ENCODE assay signal across 8 cellular contexts in the genomic region with DNA sequence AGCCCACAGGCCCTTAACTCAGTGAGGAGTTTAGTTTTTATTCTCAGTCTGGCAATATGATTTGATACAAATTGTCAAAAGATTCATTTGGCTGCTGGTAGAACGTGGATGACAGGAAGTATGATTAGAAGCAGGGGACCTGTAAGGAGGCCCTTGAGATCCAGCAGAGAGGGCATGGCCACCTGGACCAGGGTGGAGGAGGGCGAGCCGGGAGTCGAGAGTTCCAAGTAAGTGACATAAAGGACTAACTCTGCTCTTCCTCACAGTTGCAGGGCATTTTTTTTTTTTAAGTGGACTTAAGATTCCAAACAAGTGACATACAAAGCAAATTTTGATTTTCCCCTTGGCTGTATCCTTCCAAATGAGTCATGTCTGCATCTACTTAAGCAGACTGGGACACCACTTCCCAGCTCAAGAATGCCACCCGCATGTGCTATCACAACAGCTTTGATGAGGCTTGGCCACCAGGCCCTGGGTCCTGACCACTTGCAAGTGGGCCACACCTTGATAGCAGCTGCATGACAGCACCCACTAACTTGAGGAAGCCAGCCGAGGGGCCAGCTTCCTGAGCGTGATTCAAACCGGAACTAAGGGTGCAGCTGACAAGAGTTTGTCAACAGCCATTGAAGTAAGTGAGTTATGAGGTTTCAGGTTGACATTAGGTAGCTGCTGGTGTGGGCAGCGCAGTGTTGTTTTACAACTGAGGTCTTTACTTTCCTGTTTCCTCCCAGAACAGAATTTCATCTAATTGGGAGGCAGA. TPM values are rescaled to one million over a fixed set of nuclear protein-coding genes. Genes with fewer than 3 reads are reported as not detected.
A peak's percentile ranks its signal among the peaks of the same experiment; 100 is the strongest.
DNase-seq lines count a peak whose midpoint lies in the region; ATAC-seq and TF ChIP-seq lines count a peak whose summit lies in the region.

No MANE protein-coding gene starts in this region.

- TF ChIP-seq CTCF in AG09309 (IDR thresholded peaks at IDR 0.05; ENCODE audit: control insufficient read depth, insufficient read depth, low read depth, low read length, missing control alignments) (no peak), spleen (IDR thresholded peaks at IDR 0.05 in 8 of 11, conservative IDR thresholded peaks at IDR 0.05 in 3 of 11) (no peak)

- peaks cover 37 to 54% (median 44%) of the 10 kb centered on the region in 6 donors for H3K4me1 ChIP-seq in spleen

- 35 to 43% (median 38%) methylated on average over 9 of the region's 9 CpGs for WGBS in spleen, 5 donors

- no peaks in the 10 kb centered on the region for H3K27me3 ChIP-seq in spleen (replicated peaks in 1 of 7)

- H3K27ac ChIP-seq in spleen = peak overlapping the region; percentile 44 to 83 (median 64)

- no peak for TF ChIP-seq POLR2A in spleen (IDR thresholded peaks at IDR 0.05)

- H3K4me3 ChIP-seq in AG09309 (ENCODE audit: control insufficient read depth, low read depth, low read length) (no peak overlapping the region), spleen (peak overlapping the region in 1 of 8 donors; percentile 50)

- intact Hi-C loops in spleen (cut with DNase I; ENCODE audit: low total_unique reads) = no loop called here

- no peaks in the 10 kb centered on the region for H3K36me3 ChIP-seq in spleen

- DNase-seq in AG09309 (ENCODE audit: low read depth) = peak; percentile 37
- DNase-seq in GM19240 (ENCODE audit: insufficient read length, low spot score) = peak; percentile 19
- peak; percentile 40 for DNase-seq in activated CD4-positive, CD25-positive, alpha-beta regulatory T cell treated with anti-CD3 and anti-CD28 coated beads, Interleukin-2, amount 50 U/mL, for 16 hours (ENCODE audit: low read depth, low spot score)
- DNase-seq in dermis blood vessel endothelial cell = peak; percentile 65
- DNase-seq in spleen = peak; percentile 90
- DNase-seq in GF-D8 (lab: John Stamatoyannopoulos, UW) = no peak
- no peak for DNase-seq in HuH-7.5 (ENCODE audit: low spot score)

- peak; percentile 94 for ATAC-seq in HG03196 (IDR thresholded peaks at IDR 0.05; ENCODE audit: unreplicated experiment)

- H3K9me3 ChIP-seq in spleen = no peaks in the 10 kb centered on the region

RNA-seq across cellular contexts. Expression of a gene that starts 54.6 kb away (rescaled TPM):
- total RNA-seq in dermis blood vessel endothelial cell (10.6 and 21.1 TPM in 2 replicates), spleen (10 to 100 TPM in 6 of 7 donors, 1 to 10 TPM in 1; 8.2 to 21.0 (median 17.5) TPM)
- polyA plus RNA-seq in spleen = 1 to 10 TPM in 2 of 3 donors, under 1 TPM in 1; 0.80 to 2.9 (median 1.4) TPM

Comparison
In these comparisons a context has a peak if more than half of its experiments do, and no peak if none do; other contexts are left out.
1. DNase-seq: peak in AG09309 (single experiment), GM19240 (single experiment), activated CD4-positive, CD25-positive, alpha-beta regulatory T cell treated with anti-CD3 and anti-CD28 coated beads, Interleukin-2, amount 50 U/mL, for 16 hours (single experiment), dermis blood vessel endothelial cell (single experiment) and spleen (single experiment); none in GF-D8 (single experiment) and HuH-7.5 (single experiment).